In genomic region chr2:55585451-55586079, GRCh38 we compare ENCODE assay signal across 12 cellular contexts. TPM values are rescaled to one million over a fixed set of nuclear protein-coding genes. Genes with fewer than 3 reads are reported as not detected.
DNase-seq lines count a peak whose midpoint lies in the region; ATAC-seq lines count a peak whose summit lies in the region.
"Had no signal": no experiment of that assay in that cellular context is flagged by ENCODE, and none has a peak within 500 bp of the region (broad histone marks: within the 10 kb centered on the region; RNA-seq: fewer than 3 reads in every experiment).

No MANE protein-coding gene starts in this region.

- H3K36me3 Mint-ChIP-seq in activated T-helper 1 cell treated with anti-CD3 and anti-CD28 coated beads, Interleukin-12 subunit alpha, Interleukin-12 subunit beta, Interleukin-2, Interleukin-4 antibody, amounts not matched to agents 30 ng/mL and 10 ng/mL and 1 ng/mL, durations not matched to agents 14 hours and 24 hours and 36 hours (ENCODE audit: low read depth) = peaks cover 27% of the 10 kb centered on the region

- H3K4me1 Mint-ChIP-seq in activated T-helper 1 cell treated with anti-CD3 and anti-CD28 coated beads, Interleukin-12 subunit alpha, Interleukin-12 subunit beta, Interleukin-2, Interleukin-4 antibody, amounts not matched to agents 30 ng/mL and 10 ng/mL and 1 ng/mL, durations not matched to agents 14 hours and 24 hours and 36 hours (ENCODE audit: low read depth) = peaks cover 18% of the 10 kb centered on the region

- no peaks in the 10 kb centered on the region for H3K9me3 Mint-ChIP-seq in activated T-helper 1 cell treated with anti-CD3 and anti-CD28 coated beads, Interleukin-12 subunit alpha, Interleukin-12 subunit beta, Interleukin-2, Interleukin-4 antibody, amounts not matched to agents 30 ng/mL and 10 ng/mL and 1 ng/mL, durations not matched to agents 14 hours and 24 hours and 36 hours
- H3K9me3 Mint-ChIP-seq: naive thymus-derived CD4-positive, alpha-beta T cell had no signal

- intact Hi-C loops in activated T-helper 1 cell treated with anti-CD3 and anti-CD28 coated beads, Interleukin-12 subunit alpha, Interleukin-12 subunit beta, Interleukin-2, Interleukin-4 antibody, amounts not matched to agents 30 ng/mL and 10 ng/mL and 1 ng/mL, durations not matched to agents 14 hours and 24 hours and 36 hours (cut with micrococcal nuclease) = no loop called here
- intact Hi-C loops in Right ventricle myocardium superior (cut with DNase I) = no loop called here
- intact Hi-C loops in sciatic nerve (cut with DNase I) = no loop called here

- peak overlapping the region; percentile 71 for H3K27ac Mint-ChIP-seq in activated T-helper 1 cell treated with anti-CD3 and anti-CD28 coated beads, Interleukin-12 subunit alpha, Interleukin-12 subunit beta, Interleukin-2, Interleukin-4 antibody, amounts not matched to agents 30 ng/mL and 10 ng/mL and 1 ng/mL, durations not matched to agents 14 hours and 24 hours and 36 hours

- H3K27me3 Mint-ChIP-seq in activated T-helper 1 cell treated with anti-CD3 and anti-CD28 coated beads, Interleukin-12 subunit alpha, Interleukin-12 subunit beta, Interleukin-2, Interleukin-4 antibody, amounts not matched to agents 30 ng/mL and 10 ng/mL and 1 ng/mL, durations not matched to agents 14 hours and 24 hours and 36 hours (ENCODE audit: insufficient read depth) = no peaks in the 10 kb centered on the region
- H3K27me3 Mint-ChIP-seq: naive thymus-derived CD4-positive, alpha-beta T cell had no signal

- H3K4me3 Mint-ChIP-seq in activated T-helper 1 cell treated with anti-CD3 and anti-CD28 coated beads, Interleukin-12 subunit alpha, Interleukin-12 subunit beta, Interleukin-2, Interleukin-4 antibody, amounts not matched to agents 30 ng/mL and 10 ng/mL and 1 ng/mL, durations not matched to agents 14 hours and 24 hours and 36 hours = no peak overlapping the region

- peak; percentile 27 for DNase-seq in AG08396 (ENCODE audit: low spot score)
- DNase-seq in HCEC 1CT = peak; percentile 81
- no peak for DNase-seq in activated T-helper 1 cell treated with anti-CD3 and anti-CD28 coated beads, Interleukin-12 subunit alpha, Interleukin-12 subunit beta, Interleukin-2, Interleukin-4 antibody, amounts not matched to agents 30 ng/mL and 10 ng/mL and 1 ng/mL, durations not matched to agents 14 hours and 24 hours and 36 hours (ENCODE audit: low spot score)
- DNase-seq in glomerular endothelial cell (ENCODE audit: extremely low read depth, low read depth, low spot score) = peak; percentile 22
- DNase-seq in Right ventricle myocardium superior = no peak
- DNase-seq in sciatic nerve (ENCODE audit: low spot score) = no peak
- DNase-seq: DMS79 treated with DMSO at 0.1 percent for 48 hours; naive thymus-derived CD4-positive, alpha-beta T cell; stimulated activated CD4-positive, alpha-beta T cell treated with anti-CD3 and anti-CD28 coated beads, Interleukin-4, amount 100 ng/mL, for 4 hours; uterus had no signal

- ATAC-seq in Right ventricle myocardium superior (ENCODE audit: poor library complexity) = no peak
- ATAC-seq in sciatic nerve = no peak
- ATAC-seq in GM21529 (IDR thresholded peaks at IDR 0.05; ENCODE audit: unreplicated experiment) = no peak
- no peak for ATAC-seq in HG02798 (IDR thresholded peaks at IDR 0.05; ENCODE audit: poor library complexity, unreplicated experiment)
- ATAC-seq: naive thymus-derived CD4-positive, alpha-beta T cell had no signal

RNA-seq across cellular contexts. Expression of gene PPP4R3B, which starts 31.9 kb away (rescaled TPM):
- 69.8 and 74.6 TPM in 2 replicates for total RNA-seq in activated T-helper 1 cell treated with anti-CD3 and anti-CD28 coated beads, Interleukin-12 subunit alpha, Interleukin-12 subunit beta, Interleukin-2, Interleukin-4 antibody, amounts not matched to agents 30 ng/mL and 10 ng/mL and 1 ng/mL, durations not matched to agents 14 hours and 24 hours and 36 hours
- total RNA-seq in glomerular endothelial cell (30.6 and 40.8 TPM in 2 replicates), Right ventricle myocardium superior (24.7 TPM), sciatic nerve (64.6 TPM)

Comparison
In these comparisons a context has a peak if more than half of its experiments do, and no peak if none do; other contexts are left out.
1. DNase-seq: peak in AG08396 (single experiment), HCEC 1CT (single experiment) and glomerular endothelial cell (single experiment); none in activated T-helper 1 cell treated with anti-CD3 and anti-CD28 coated beads, Interleukin-12 subunit alpha, Interleukin-12 subunit beta, Interleukin-2, Interleukin-4 antibody, amounts not matched to agents 30 ng/mL and 10 ng/mL and 1 ng/mL, durations not matched to agents 14 hours and 24 hours and 36 hours (single experiment), Right ventricle myocardium superior (single experiment) and sciatic nerve (single experiment).